In genomic region chr5:150108711-150109605, GRCh38 we compare ENCODE assay signal across 26 cellular contexts. TPM values are rescaled to one million over a fixed set of nuclear protein-coding genes. Genes with fewer than 3 reads are reported as not detected.
DNase-seq lines count a peak whose midpoint lies in the region; ATAC-seq and TF ChIP-seq lines count a peak whose summit lies in the region.
"Had no signal": no experiment of that assay in that cellular context is flagged by ENCODE, and none has a peak within 500 bp of the region (broad histone marks: within the 10 kb centered on the region; RNA-seq: fewer than 3 reads in every experiment).

No MANE protein-coding gene starts in this region.

- H3K36me3 Mint-ChIP-seq in MCF 10A (ENCODE audit: insufficient read depth, unreplicated experiment): no peaks in the 10 kb centered on the region
- H3K36me3 Mint-ChIP-seq: activated naive CD8-positive, alpha-beta T cell; brain; immature natural killer cell; stimulated activated effector memory CD8-positive, alpha-beta T cell treated with anti-CD3 and anti-CD28 coated beads, Interleukin-12 subunit alpha, Interleukin-12 subunit beta, amount 100 ng/mL, for 72 hours had no signal

- H3K9me3 Mint-ChIP-seq in MCF 10A (ENCODE audit: unreplicated experiment): no peaks in the 10 kb centered on the region
- H3K9me3 Mint-ChIP-seq: activated CD4-positive, alpha-beta memory T cell treated with anti-CD3 and anti-CD28 coated beads, Interleukin-2, amount 10 ng/mL, durations not matched to agents 7 days and 5 days; activated T-cell treated with anti-CD3 and anti-CD28 coated beads, Interleukin-2, amount 50 U/mL, for 72 hours; immature natural killer cell; nephron progenitor cell; stimulated activated effector memory CD8-positive, alpha-beta T cell treated with anti-CD3 and anti-CD28 coated beads, Interleukin-12 subunit alpha, Interleukin-12 subunit beta, amount 100 ng/mL, for 72 hours; T-helper 1 cell treated with Interleukin-12 subunit alpha and Interleukin-12 subunit beta and Interleukin-4 antibody, amounts not matched to agents 30 μg/mL and 1 μg/mL, for 36 hours had no signal

- H4K20me1 ChIP-seq in mammary epithelial cell (ENCODE audit: insufficient read depth, low read length): no peaks in the 10 kb centered on the region

- DNase-seq in MCF 10A (ENCODE audit: unreplicated experiment) (no peak), mammary epithelial cell (no peak), coronary artery (ENCODE audit: low spot score) (peak; percentile 73), mucosa of gallbladder (ENCODE audit: low spot score) (peak; percentile 9), aorta (peak; percentile 42 to 56)
- no peak for DNase-seq in activated CD4-positive, CD25-positive, alpha-beta regulatory T cell (lab: John Stamatoyannopoulos, UW)
- DNase-seq: activated CD4-positive, alpha-beta memory T cell treated with anti-CD3 and anti-CD28 coated beads, Interleukin-2, amount 10 ng/mL, durations not matched to agents 7 days and 5 days; activated T-cell treated with anti-CD3 and anti-CD28 coated beads, Interleukin-2, amount 50 U/mL, for 72 hours; glutamatergic neuron; immature natural killer cell; NCI-H1092 treated with DMSO at 0.1 percent for 48 hours; NCI-H524; nephron progenitor cell; SHP77; stimulated activated CD4-positive, alpha-beta T cell treated with anti-CD3 and anti-CD28 coated beads, Interleukin-12 subunit alpha, Interleukin-12 subunit beta, amount 100 ng/mL, for 4 hours; thyroid gland had no signal

- POLR2A ChIA-PET in MCF 10A (lab: Yijun Ruan, JAX): interaction anchor here (0.6 to 0.9 kb wide), 2 partner anchors 103 to 1344 kb away, joined by 3 read pairs; no protein-coding TSS in a partner anchor

- H3K4me3 ChIP-seq in mammary epithelial cell (replicated peaks in 1 of 3; ENCODE audit: insufficient read depth in 1 of 3, low read depth in 2 of 3, low read length in 3 of 3) (no peak overlapping the region), coronary artery (no peak overlapping the region), aorta (ENCODE audit: low read length in 2 of 2) (no peak overlapping the region)
- H3K4me3 ChIP-seq: dorsolateral prefrontal cortex, thyroid gland had no signal

- H3K27ac ChIP-seq in mammary epithelial cell (ENCODE audit: insufficient read depth, low read depth, low read length) (no peak overlapping the region), coronary artery (no peak overlapping the region), aorta (ENCODE audit: low read depth in 1 of 2, low read length in 2 of 2) (no peak overlapping the region)
- H3K27ac ChIP-seq: dorsolateral prefrontal cortex, thyroid gland, VCaP had no signal

- H3K4me3 Mint-ChIP-seq in MCF 10A (ENCODE audit: unreplicated experiment): no peak overlapping the region
- H3K4me3 Mint-ChIP-seq: activated CD4-positive, alpha-beta memory T cell treated with anti-CD3 and anti-CD28 coated beads, Interleukin-2, amount 10 ng/mL, durations not matched to agents 7 days and 5 days; activated naive CD8-positive, alpha-beta T cell; activated T-cell treated with anti-CD3 and anti-CD28 coated beads, Interleukin-2, amount 50 U/mL, for 72 hours; brain; immature natural killer cell; nephron progenitor cell; stimulated activated effector memory CD8-positive, alpha-beta T cell treated with anti-CD3 and anti-CD28 coated beads, Interleukin-12 subunit alpha, Interleukin-12 subunit beta, amount 100 ng/mL, for 72 hours; T-helper 1 cell treated with Interleukin-12 subunit alpha and Interleukin-12 subunit beta and Interleukin-4 antibody, amounts not matched to agents 30 μg/mL and 1 μg/mL, for 36 hours had no signal

- ATAC-seq in aorta (ENCODE audit: low FRiP score) (no peak), GM19395 (IDR thresholded peaks at IDR 0.05; ENCODE audit: unreplicated experiment) (no peak), GM21447 (IDR thresholded peaks at IDR 0.05; ENCODE audit: unreplicated experiment) (no peak)
- ATAC-seq: activated T-cell treated with anti-CD3 and anti-CD28 coated beads, Interleukin-2, amount 50 U/mL, for 72 hours; esophagus mucosa; stimulated activated effector memory CD8-positive, alpha-beta T cell treated with anti-CD3 and anti-CD28 coated beads, Interleukin-12 subunit alpha, Interleukin-12 subunit beta, amount 100 ng/mL, for 72 hours had no signal

- H3K9ac ChIP-seq in mammary epithelial cell (ENCODE audit: insufficient read depth, low read length): no peak overlapping the region

- H3K9me3 ChIP-seq in mammary epithelial cell (replicated peaks; ENCODE audit: insufficient read depth, low read length) (no peaks in the 10 kb centered on the region), aorta (ENCODE audit: control insufficient read depth, low read length) (no peaks in the 10 kb centered on the region)
- H3K9me3 ChIP-seq: thyroid gland had no signal

- H3K4me1 ChIP-seq in mammary epithelial cell (ENCODE audit: insufficient read depth, low read length): peaks cover 31% of the 10 kb centered on the region
- H3K4me1 ChIP-seq in aorta (ENCODE audit: control insufficient read depth in 1 of 2, insufficient read depth in 2 of 2, low read length in 2 of 2): no peaks in the 10 kb centered on the region

- H3K27me3 Mint-ChIP-seq in MCF 10A (ENCODE audit: insufficient read depth, unreplicated experiment): no peaks in the 10 kb centered on the region
- H3K27me3 Mint-ChIP-seq: activated naive CD8-positive, alpha-beta T cell had no signal

- TF ChIP-seq CTCF in MCF 10A (IDR thresholded peaks at IDR 0.05; ENCODE audit: unreplicated experiment) (no peak), mammary epithelial cell (conservative IDR thresholded peaks at IDR 0.05 in 1 of 2, IDR thresholded peaks at IDR 0.05 in 1 of 2; ENCODE audit: extremely low read depth in 1 of 2, insufficient read depth in 1 of 2, low read depth in 1 of 2, low read length in 2 of 2) (no peak), coronary artery (IDR thresholded peaks at IDR 0.05) (no peak)

- no peak overlapping the region for H2AFZ ChIP-seq in mammary epithelial cell (ENCODE audit: low read depth, low read length)

- peaks cover 46% of the 10 kb centered on the region for H3K4me1 Mint-ChIP-seq in MCF 10A (ENCODE audit: insufficient read depth, unreplicated experiment)
- H3K4me1 Mint-ChIP-seq: stimulated activated effector memory CD8-positive, alpha-beta T cell treated with anti-CD3 and anti-CD28 coated beads, Interleukin-12 subunit alpha, Interleukin-12 subunit beta, amount 100 ng/mL, for 72 hours had no signal

- in situ Hi-C loops in mammary epithelial cell (cut with MboI; ENCODE audit: low sequenced_read_pairs in 2 of 2): no loop called here

- BruUV-seq in MCF 10A (replicated peaks; lab: Mats Ljungman, UMichigan) (no TSS peak), mammary epithelial cell (replicated peaks; lab: Mats Ljungman, UMichigan) (no TSS peak)

- no peaks in the 10 kb centered on the region for H3K79me2 ChIP-seq in mammary epithelial cell (ENCODE audit: insufficient read depth, low read length)

- peak overlapping the region; percentile 94 for H3K27ac Mint-ChIP-seq in MCF 10A (ENCODE audit: low read depth, unreplicated experiment)
- H3K27ac Mint-ChIP-seq: activated CD4-positive, alpha-beta memory T cell treated with anti-CD3 and anti-CD28 coated beads, Interleukin-2, amount 10 ng/mL, durations not matched to agents 7 days and 5 days; activated naive CD8-positive, alpha-beta T cell; activated T-cell treated with anti-CD3 and anti-CD28 coated beads, Interleukin-2, amount 50 U/mL, for 72 hours; nephron progenitor cell; stimulated activated effector memory CD8-positive, alpha-beta T cell treated with anti-CD3 and anti-CD28 coated beads, Interleukin-12 subunit alpha, Interleukin-12 subunit beta, amount 100 ng/mL, for 72 hours; T-helper 1 cell treated with Interleukin-12 subunit alpha and Interleukin-12 subunit beta and Interleukin-4 antibody, amounts not matched to agents 30 μg/mL and 1 μg/mL, for 36 hours had no signal

- H3K27me3 ChIP-seq in mammary epithelial cell (ENCODE audit: insufficient read depth, low read length) (no peaks in the 10 kb centered on the region), aorta (ENCODE audit: control insufficient read depth in 1 of 2, insufficient read depth in 2 of 2, low read length in 1 of 2) (no peaks in the 10 kb centered on the region)
- H3K27me3 ChIP-seq: dorsolateral prefrontal cortex, thyroid gland had no signal

- intact Hi-C loops in MCF 10A (cut with micrococcal nuclease): no loop called here
- intact Hi-C loops in mammary epithelial cell (cut with micrococcal nuclease): no loop called here
- intact Hi-C loops in aorta (cut with DNase I): no loop called here

- WGBS in mammary epithelial cell (ENCODE audit: low coverage, missing lambda C conversion rate): 83% methylated on average over 6 of the region's 12 CpGs
- 57 to 65% methylated on average over 12 of the region's 12 CpGs for WGBS in aorta, 2 donors

- no peaks in the 10 kb centered on the region for H3K36me3 ChIP-seq in mammary epithelial cell (ENCODE audit: insufficient read depth, low read length)
- H3K36me3 ChIP-seq in aorta (ENCODE audit: control insufficient read depth in 1 of 2, insufficient read depth in 2 of 2, low read length in 1 of 2): no peaks in the 10 kb centered on the region
- H3K36me3 ChIP-seq: thyroid gland had no signal

- dilution Hi-C loops in mammary epithelial cell (cut with HindIII; ENCODE audit: low sequenced_read_pairs): loop anchor here (5.0 kb wide), 1 partner anchor 47 kb away; no protein-coding TSS in a partner anchor

- H3K4me2 ChIP-seq in mammary epithelial cell (ENCODE audit: insufficient read depth, low read depth, low read length): no peak overlapping the region

- CTCF ChIA-PET in MCF 10A (lab: Yijun Ruan, JAX): interaction anchor here (0.6 to 1.5 kb wide), 6 partner anchors 9 to 129 kb away, joined by 3 to 4 read pairs (median 4); no protein-coding TSS in a partner anchor
- CTCF ChIA-PET in mammary epithelial cell (lab: Charles Lee; ENCODE audit: low non-redundant PET): no interaction called here

RNA-seq across cellular contexts. Expression of gene CSF1R, which starts 22.6 kb away (rescaled TPM):
- total RNA-seq in MCF 10A (2022): 0.88 and 1.6 TPM in 2 replicates
- 1 to 10 TPM in 1 of 2 donors, not detected in 1; 1.3 TPM for total RNA-seq in mammary epithelial cell
- 1.5 TPM for polyA plus RNA-seq in mammary epithelial cell
- polyA minus RNA-seq in mammary epithelial cell: 5.0 TPM
- total RNA-seq in mucosa of gallbladder: 91.9 TPM
- total RNA-seq in aorta: 100 to 1,000 TPM in 1 of 2 donors, 10 to 100 TPM in 1; 35.3 to 125 TPM
- 10 to 100 TPM in 1 of 2 donors, 1 to 10 TPM in 1; 3.4 to 15.0 TPM for polyA plus RNA-seq in aorta
- total RNA-seq: lung microvascular endothelial cell had no signal

RNA-seq across cellular contexts. Expression of gene PDGFRB, which starts 46.7 kb away (rescaled TPM):
- total RNA-seq in MCF 10A (2022) (0.07 and 0.63 TPM in 2 replicates), mammary epithelial cell (1 to 10 TPM in 1 of 2 donors, not detected in 1; 1.5 TPM), mucosa of gallbladder (97.8 TPM), aorta (100 to 1,000 TPM; 217 to 360 TPM)
- polyA plus RNA-seq in mammary epithelial cell (0.25 TPM), aorta (100 to 1,000 TPM in 1 of 2 donors, 10 to 100 TPM in 1; 44.0 to 353 TPM)
- not detected for polyA minus RNA-seq in mammary epithelial cell

RNA-seq across cellular contexts. Expression of gene CDX1, which starts 57.6 kb away (rescaled TPM):
- not detected in 2 replicates for total RNA-seq in MCF 10A (2022)
- total RNA-seq in mammary epithelial cell: not detected
- polyA plus RNA-seq in mammary epithelial cell: not detected
- not detected for polyA minus RNA-seq in mammary epithelial cell
- total RNA-seq in mucosa of gallbladder: 0.29 TPM
- not detected for total RNA-seq in aorta
- polyA plus RNA-seq in aorta: 10 to 100 TPM in 1 of 2 donors, under 1 TPM in 1; 0.69 to 30.2 TPM
- total RNA-seq: activated CD4-positive, alpha-beta memory T cell treated with anti-CD3 and anti-CD28 coated beads, Interleukin-2, amount 10 ng/mL, durations not matched to agents 7 days and 5 days; activated T-cell treated with anti-CD3 and anti-CD28 coated beads, Interleukin-2, amount 50 U/mL, for 72 hours; esophagus mucosa; lung microvascular endothelial cell; thyroid gland had no signal
- polyA plus RNA-seq: immature natural killer cell had no signal

Comparison
In these comparisons a context has a peak if more than half of its experiments do, and no peak if none do; other contexts are left out.
1. DNase-seq: peak in coronary artery (single experiment), mucosa of gallbladder (single experiment) and aorta (2 of 2); none in MCF 10A (single experiment), mammary epithelial cell (single experiment) and activated CD4-positive, CD25-positive, alpha-beta regulatory T cell (0 of 4).
2. RNA of gene CSF1R, which starts 22.6 kb away (total RNA-seq): 35.3 to 125 TPM in aorta and 91.9 TPM in mucosa of gallbladder (single experiment); 0.88 to 1.6 TPM in MCF 10A and 1.3 TPM in mammary epithelial cell; every median in the first group is over 10 times any median in the second.
3. RNA of gene PDGFRB, which starts 46.7 kb away (total RNA-seq): 217 to 360 TPM in aorta and 97.8 TPM in mucosa of gallbladder (single experiment); 1.5 TPM in mammary epithelial cell and 0.07 to 0.63 TPM in MCF 10A; every median in the first group is over 10 times any median in the second.